Comparison of ENCODE assay signal across 12 cellular contexts in the genomic region with DNA sequence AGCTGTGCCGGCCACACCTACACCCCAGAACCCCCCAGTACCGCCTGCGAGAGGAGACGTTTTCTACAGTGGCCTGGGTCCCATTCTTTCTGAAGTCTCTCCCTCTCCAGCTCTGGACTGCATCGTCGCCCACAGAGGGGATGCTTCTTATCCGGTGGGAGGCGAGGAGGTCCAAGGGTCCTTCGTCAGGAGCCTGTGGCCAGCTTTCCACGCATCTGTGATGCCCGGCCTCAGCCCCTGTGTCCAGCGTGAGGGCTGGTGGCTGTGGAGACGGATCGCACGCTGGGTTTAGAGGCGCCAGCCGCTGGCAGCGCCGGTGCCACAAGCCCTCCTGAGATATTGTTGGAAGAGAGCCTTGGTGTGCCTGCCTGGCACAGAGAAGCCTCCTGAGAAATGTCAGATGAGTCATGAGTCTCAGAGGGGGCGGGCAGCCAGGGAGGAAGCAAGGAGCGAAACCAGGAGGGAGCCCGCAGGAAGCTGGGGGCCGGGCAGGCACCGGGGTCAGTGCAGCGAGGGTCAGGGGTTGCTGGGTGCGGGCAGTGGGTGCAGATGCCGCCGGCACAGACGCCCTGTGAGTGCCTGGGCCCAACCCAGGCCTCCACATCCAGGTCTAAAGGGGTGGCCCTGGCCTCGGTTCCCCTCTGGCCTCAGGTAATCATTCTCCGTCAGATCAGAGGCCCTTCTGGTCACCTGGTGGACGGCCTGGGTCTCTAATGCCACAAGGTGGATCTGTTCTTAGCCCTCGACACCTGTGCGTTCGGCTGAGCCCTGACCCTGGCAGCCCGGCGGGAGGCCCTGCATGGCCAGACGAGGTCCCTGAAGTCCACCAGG.
DNase-seq lines count a peak whose midpoint lies in the region; ATAC-seq and TF ChIP-seq lines count a peak whose summit lies in the region.
"Had no signal": no experiment of that assay in that cellular context is flagged by ENCODE, and none has a peak within 500 bp of the region (broad histone marks: within the 10 kb centered on the region; RNA-seq: fewer than 3 reads in every experiment).

No MANE protein-coding gene starts in this region.

- no peaks in the 10 kb centered on the region for H4K20me1 ChIP-seq in HCT116 (ENCODE audit: insufficient read depth)

- H3K9ac ChIP-seq in HCT116 (ENCODE audit: low read length) = no peak overlapping the region

- intact Hi-C loops in HCT116 (cut with micrococcal nuclease) (no loop called here), adrenal gland (cut with DNase I) (no loop called here)

- POLR2A ChIA-PET in HCT116 (lab: Charles Lee) = no interaction called here

- peak overlapping the region; percentile 34 for H3K4me2 ChIP-seq in HCT116 (ENCODE audit: low read length)

- H3K27me3 ChIP-seq in HCT116 (ENCODE audit: insufficient read depth, low read length) (no peaks in the 10 kb centered on the region), adrenal gland (no peaks in the 10 kb centered on the region)

- TF ChIP-seq CTCF in HCT116 (IDR thresholded peaks at IDR 0.05 in 2 of 3, conservative IDR thresholded peaks at IDR 0.05 in 1 of 3; ENCODE audit: borderline replicate concordance in 1 of 3, insufficient read depth in 1 of 3, low read depth in 2 of 3, low read length in 2 of 3) (no peak), adrenal gland (IDR thresholded peaks at IDR 0.05) (no peak)

- ATAC-seq in HCT116 (peak; percentile 67), HG03521 (IDR thresholded peaks at IDR 0.05; ENCODE audit: unreplicated experiment) (no peak), HG02610 (IDR thresholded peaks at IDR 0.05; ENCODE audit: unreplicated experiment) (no peak)

- no peaks in the 10 kb centered on the region for H3K9me2 ChIP-seq in HCT116 (ENCODE audit: insufficient read depth)

- no peaks in the 10 kb centered on the region for H3K79me2 ChIP-seq in HCT116 (ENCODE audit: insufficient read depth, low read length)

- DNase-seq in ACHN (peak; percentile 74), HCT116 (ENCODE audit: low read depth, low spot score) (no peak), adrenal gland (peak; percentile 67 to 88 (median 83)), middle frontal gyrus (ENCODE audit: extremely low spot score, low spot score) (peak; percentile 16), NCI-H2029 treated with DMSO at 0.1 percent for 48 hours (lab: John Stamatoyannopoulos, UW) (no peak), NCI-H524 (lab: John Stamatoyannopoulos, UW) (no peak)
- DNase-seq: activated B cell treated with CpG ODN at 0.5 μM for 24 hours; CD8-positive, alpha-beta memory T cell; effector CD8-positive, alpha-beta T cell; NCI-H1694 treated with DMSO at 0.1 percent for 48 hours had no signal

- BruUV-seq in HCT116 (replicated peaks; lab: Mats Ljungman, UMichigan) = no TSS peak

- H3K36me3 ChIP-seq in HCT116 (ENCODE audit: control insufficient read depth in 1 of 2, insufficient read depth in 2 of 2, low read length in 2 of 2) = no peaks in the 10 kb centered on the region
- H3K36me3 ChIP-seq in adrenal gland (replicated peaks in 1 of 2) = no peaks in the 10 kb centered on the region

- H3K9me3 ChIP-seq in HCT116 (ENCODE audit: control insufficient read depth in 1 of 2, insufficient read depth in 1 of 2, low read depth in 1 of 2, low read length in 2 of 2) (peaks cover 0 to 3% of the 10 kb centered on the region in 2 experiments; a peak in 1 of 4 replicates), adrenal gland (replicated peaks in 1 of 3) (no peaks in the 10 kb centered on the region)

- no peak overlapping the region for H2AFZ ChIP-seq in HCT116 (ENCODE audit: low read depth, low read length, poor library complexity, severe bottlenecking)

- TF ChIP-seq POLR2A in HCT116 (IDR thresholded peaks at IDR 0.05; ENCODE audit: borderline replicate concordance, extremely low read depth, insufficient read depth, insufficient read length) (no peak), adrenal gland (IDR thresholded peaks at IDR 0.05) (no peak)

- no peak for TF ChIP-seq RAD21 in HCT116 (IDR thresholded peaks at IDR 0.05; ENCODE audit: low read depth)

- CTCF ChIA-PET in HCT116 (lab: Charles Lee) = no interaction called here

- H3K27ac ChIP-seq in HCT116 (ENCODE audit: low read depth, low read length) (no peak overlapping the region; the same call in 1 of the 2 replicates), adrenal gland (peak overlapping the region in 2 of 5 donors; percentile 27 to 54)

- H3K4me3 ChIP-seq in HCT116 (replicated peaks in 1 of 2; ENCODE audit: low read depth in 1 of 2, low read length in 2 of 2) (no peak overlapping the region), adrenal gland (no peak overlapping the region)

- H3K4me1 ChIP-seq in HCT116 (ENCODE audit: control insufficient read depth in 1 of 2, insufficient read depth in 2 of 2, low read length in 2 of 2) = peaks cover 5 to 15% of the 10 kb centered on the region in 2 experiments; a peak in 3 of 4 replicates
- no peaks in the 10 kb centered on the region for H3K4me1 ChIP-seq in adrenal gland (replicated peaks in 1 of 2)

- in situ Hi-C loops in ACHN (cut with HindIII; ENCODE audit: low pct_ligation_motif_present, low pct_unique_long_range_greater_than_20kb, low sequenced_read_pairs) = no loop called here

- 48 to 75% (median 62%) methylated on average over 29 to 38 of the region's 38 CpGs for WGBS in adrenal gland, 4 donors

- RAD21 ChIA-PET in HCT116 (lab: Charles Lee; ENCODE audit: low non-redundant PET in 1 of 2, low total read pairs in 2 of 2, uncharacterized antibody in 2 of 2, unreplicated experiment in 2 of 2) = no interaction called here

TF ChIP-seq in HCT116, 20 proteins besides CTCF, POLR2A, EP300 and RAD21:
- TF ChIP-seq, protein P1, sequence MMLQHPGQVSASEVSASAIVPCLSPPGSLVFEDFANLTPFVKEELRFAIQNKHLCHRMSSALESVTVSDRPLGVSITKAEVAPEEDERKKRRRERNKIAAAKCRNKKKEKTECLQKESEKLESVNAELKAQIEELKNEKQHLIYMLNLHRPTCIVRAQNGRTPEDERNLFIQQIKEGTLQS (IDR thresholded peaks at IDR 0.05) = no peak
- no peak for TF ChIP-seq EZH2phosphoT487 (IDR thresholded peaks at IDR 0.05; ENCODE audit: borderline replicate concordance)
- TF ChIP-seq ZNF274 (IDR thresholded peaks at IDR 0.05; ENCODE audit: low read depth, low read length) = no peak
- TF ChIP-seq JUND (IDR thresholded peaks at IDR 0.05) = no peak; the same call in 1 of the 2 replicates
- no peak for TF ChIP-seq POLR2AphosphoS5 (IDR thresholded peaks at IDR 0.05; ENCODE audit: low read depth, low read length)
- TF ChIP-seq CBX3 (IDR thresholded peaks at IDR 0.05; ENCODE audit: low read depth) = no peak
- TF ChIP-seq SIN3A (IDR thresholded peaks at IDR 0.05; ENCODE audit: low read depth) = no peak
- no peak for TF ChIP-seq SRF (IDR thresholded peaks at IDR 0.05; ENCODE audit: low read depth)
- TF ChIP-seq, protein P2, sequence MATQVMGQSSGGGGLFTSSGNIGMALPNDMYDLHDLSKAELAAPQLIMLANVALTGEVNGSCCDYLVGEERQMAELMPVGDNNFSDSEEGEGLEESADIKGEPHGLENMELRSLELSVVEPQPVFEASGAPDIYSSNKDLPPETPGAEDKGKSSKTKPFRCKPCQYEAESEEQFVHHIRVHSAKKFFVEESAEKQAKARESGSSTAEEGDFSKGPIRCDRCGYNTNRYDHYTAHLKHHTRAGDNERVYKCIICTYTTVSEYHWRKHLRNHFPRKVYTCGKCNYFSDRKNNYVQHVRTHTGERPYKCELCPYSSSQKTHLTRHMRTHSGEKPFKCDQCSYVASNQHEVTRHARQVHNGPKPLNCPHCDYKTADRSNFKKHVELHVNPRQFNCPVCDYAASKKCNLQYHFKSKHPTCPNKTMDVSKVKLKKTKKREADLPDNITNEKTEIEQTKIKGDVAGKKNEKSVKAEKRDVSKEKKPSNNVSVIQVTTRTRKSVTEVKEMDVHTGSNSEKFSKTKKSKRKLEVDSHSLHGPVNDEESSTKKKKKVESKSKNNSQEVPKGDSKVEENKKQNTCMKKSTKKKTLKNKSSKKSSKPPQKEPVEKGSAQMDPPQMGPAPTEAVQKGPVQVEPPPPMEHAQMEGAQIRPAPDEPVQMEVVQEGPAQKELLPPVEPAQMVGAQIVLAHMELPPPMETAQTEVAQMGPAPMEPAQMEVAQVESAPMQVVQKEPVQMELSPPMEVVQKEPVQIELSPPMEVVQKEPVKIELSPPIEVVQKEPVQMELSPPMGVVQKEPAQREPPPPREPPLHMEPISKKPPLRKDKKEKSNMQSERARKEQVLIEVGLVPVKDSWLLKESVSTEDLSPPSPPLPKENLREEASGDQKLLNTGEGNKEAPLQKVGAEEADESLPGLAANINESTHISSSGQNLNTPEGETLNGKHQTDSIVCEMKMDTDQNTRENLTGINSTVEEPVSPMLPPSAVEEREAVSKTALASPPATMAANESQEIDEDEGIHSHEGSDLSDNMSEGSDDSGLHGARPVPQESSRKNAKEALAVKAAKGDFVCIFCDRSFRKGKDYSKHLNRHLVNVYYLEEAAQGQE (IDR thresholded peaks at IDR 0.05; ENCODE audit: low read depth) = no peak
- TF ChIP-seq SP1 (IDR thresholded peaks at IDR 0.05; ENCODE audit: low read depth) = no peak
- TF ChIP-seq YY1 (IDR thresholded peaks at IDR 0.05; ENCODE audit: extremely low read depth, insufficient replicate concordance, low read depth, low read length) = no peak
- no peak for TF ChIP-seq EGR1 (IDR thresholded peaks at IDR 0.05; ENCODE audit: low read depth)
- TF ChIP-seq, protein P3, sequence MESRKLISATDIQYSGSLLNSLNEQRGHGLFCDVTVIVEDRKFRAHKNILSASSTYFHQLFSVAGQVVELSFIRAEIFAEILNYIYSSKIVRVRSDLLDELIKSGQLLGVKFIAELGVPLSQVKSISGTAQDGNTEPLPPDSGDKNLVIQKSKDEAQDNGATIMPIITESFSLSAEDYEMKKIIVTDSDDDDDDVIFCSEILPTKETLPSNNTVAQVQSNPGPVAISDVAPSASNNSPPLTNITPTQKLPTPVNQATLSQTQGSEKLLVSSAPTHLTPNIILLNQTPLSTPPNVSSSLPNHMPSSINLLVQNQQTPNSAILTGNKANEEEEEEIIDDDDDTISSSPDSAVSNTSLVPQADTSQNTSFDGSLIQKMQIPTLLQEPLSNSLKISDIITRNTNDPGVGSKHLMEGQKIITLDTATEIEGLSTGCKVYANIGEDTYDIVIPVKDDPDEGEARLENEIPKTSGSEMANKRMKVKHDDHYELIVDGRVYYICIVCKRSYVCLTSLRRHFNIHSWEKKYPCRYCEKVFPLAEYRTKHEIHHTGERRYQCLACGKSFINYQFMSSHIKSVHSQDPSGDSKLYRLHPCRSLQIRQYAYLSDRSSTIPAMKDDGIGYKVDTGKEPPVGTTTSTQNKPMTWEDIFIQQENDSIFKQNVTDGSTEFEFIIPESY (IDR thresholded peaks at IDR 0.05; ENCODE audit: extremely low read depth, insufficient replicate concordance, low read length) = no peak
- TF ChIP-seq EZH2 (IDR thresholded peaks at IDR 0.05) = no peak
- TF ChIP-seq, protein P4, sequence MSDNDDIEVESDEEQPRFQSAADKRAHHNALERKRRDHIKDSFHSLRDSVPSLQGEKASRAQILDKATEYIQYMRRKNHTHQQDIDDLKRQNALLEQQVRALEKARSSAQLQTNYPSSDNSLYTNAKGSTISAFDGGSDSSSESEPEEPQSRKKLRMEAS (IDR thresholded peaks at IDR 0.05) = no peak
- no peak for TF ChIP-seq ELF1 (IDR thresholded peaks at IDR 0.05; ENCODE audit: borderline replicate concordance, low read depth)
TF ChIP-seq in HCT116: peak in this region for 0.

Comparison
In these comparisons a context has a peak if more than half of its experiments do, and no peak if none do; other contexts are left out.
1. DNase-seq: peak in ACHN (single experiment), adrenal gland (7 of 7) and middle frontal gyrus (single experiment); none in HCT116 (single experiment), NCI-H2029 treated with DMSO at 0.1 percent for 48 hours (single experiment) and NCI-H524 (0 of 2).